In genomic region chr17:16442594-16443389, GRCh38 we compare ENCODE assay signal across 8 cellular contexts. TPM values are rescaled to one million over a fixed set of nuclear protein-coding genes. Genes with fewer than 3 reads are reported as not detected.
DNase-seq lines count a peak whose midpoint lies in the region; ATAC-seq and TF ChIP-seq lines count a peak whose summit lies in the region.

No MANE protein-coding gene starts in this region.

- ATAC-seq in GM21390 (IDR thresholded peaks at IDR 0.05; ENCODE audit: unreplicated experiment) (no peak), HG02973 (IDR thresholded peaks at IDR 0.05; ENCODE audit: unreplicated experiment) (no peak)

- peak; percentile 52 for DNase-seq in DMS53 (lab: John Stamatoyannopoulos, UW)
- no peak for DNase-seq in DMS53 treated with DMSO at 0.1 percent for 48 hours (lab: John Stamatoyannopoulos, UW; ENCODE audit: unreplicated experiment)
- DNase-seq in MG63, result no peak
- no peak for DNase-seq in neural crest cell (ENCODE audit: low read depth, low spot score)
- DNase-seq in vagina (ENCODE audit: extremely low spot score in 2 of 2), result no peak

- H3K27ac ChIP-seq in vagina, result no peak overlapping the region

- H3K36me3 Mint-ChIP-seq in activated naive CD8-positive, alpha-beta T cell, result peaks cover 27% of the 10 kb centered on the region
- H3K36me3 Mint-ChIP-seq in neural crest cell (ENCODE audit: low read depth), result peaks cover 36% of the 10 kb centered on the region

- no peaks in the 10 kb centered on the region for H3K9me3 Mint-ChIP-seq in activated naive CD8-positive, alpha-beta T cell (ENCODE audit: low read depth)
- H3K9me3 Mint-ChIP-seq in neural crest cell, result no peaks in the 10 kb centered on the region

- H3K9me3 ChIP-seq in MG63 (no peaks in the 10 kb centered on the region), vagina (no peaks in the 10 kb centered on the region)

- H3K4me3 ChIP-seq in MG63, result peak overlapping the region; percentile 80
- H3K4me3 ChIP-seq in vagina, result no peak overlapping the region

- peaks cover 43% of the 10 kb centered on the region for H3K4me1 Mint-ChIP-seq in activated naive CD8-positive, alpha-beta T cell (ENCODE audit: low read depth)
- peaks cover 71% of the 10 kb centered on the region for H3K4me1 Mint-ChIP-seq in neural crest cell

- H3K36me3 ChIP-seq in MG63 (peaks cover 77% of the 10 kb centered on the region), vagina (peaks cover 0 to 40% of the 10 kb centered on the region in 2 donors)

- intact Hi-C loops in vagina (cut with DNase I), result no loop called here

- H3K4me3 Mint-ChIP-seq in activated naive CD8-positive, alpha-beta T cell, result peak overlapping the region; percentile 100
- peak overlapping the region; percentile 99 for H3K4me3 Mint-ChIP-seq in neural crest cell

- H3K27me3 Mint-ChIP-seq in activated naive CD8-positive, alpha-beta T cell, result no peaks in the 10 kb centered on the region
- H3K27me3 Mint-ChIP-seq in neural crest cell (ENCODE audit: low read depth), result peaks cover 10% of the 10 kb centered on the region

- H3K27me3 ChIP-seq in MG63 (no peaks in the 10 kb centered on the region), vagina (no peaks in the 10 kb centered on the region)

- peak overlapping the region; percentile 100 for H3K27ac Mint-ChIP-seq in activated naive CD8-positive, alpha-beta T cell
- peak overlapping the region; percentile 73 for H3K27ac Mint-ChIP-seq in neural crest cell (ENCODE audit: unreplicated experiment)

- H3K4me1 ChIP-seq in vagina, result peaks cover 61% of the 10 kb centered on the region

- no peak for TF ChIP-seq POLR2A in vagina (IDR thresholded peaks at IDR 0.05)

- TF ChIP-seq CTCF in neural crest cell (conservative IDR thresholded peaks at IDR 0.05), result no peak
- TF ChIP-seq CTCF in vagina (IDR thresholded peaks at IDR 0.05), result no peak

RNA-seq across cellular contexts. Expression of gene TRPV2, which starts 27.4 kb away (rescaled TPM):
- total RNA-seq in MG63 (2014; rRNA removed; shearing (Covaris generic); ENCODE audit: low replicate concordance), result 0.05 and 0.30 TPM in 2 replicates
- total RNA-seq in neural crest cell (0.98 and 1.3 TPM in 2 replicates), vagina (22.3 TPM)

RNA-seq across cellular contexts. Expression of gene LRRC75A, which starts 49.2 kb away (rescaled TPM):
- 0.03 TPM in 1 of 2 replicates, not detected in the other for total RNA-seq in MG63 (2014; rRNA removed; shearing (Covaris generic); ENCODE audit: low replicate concordance)
- total RNA-seq in neural crest cell, result 5.6 and 7.2 TPM in 2 replicates
- total RNA-seq in vagina, result 1.7 TPM

Comparison
In these comparisons a context has a peak if more than half of its experiments do, and no peak if none do; other contexts are left out.
1. RNA of gene TRPV2, which starts 27.4 kb away (total RNA-seq): 22.3 TPM in vagina (single experiment); 0.98 to 1.3 TPM in neural crest cell and 0.05 to 0.30 TPM in MG63; every median in the first group is over 10 times any median in the second.